14 cellular contexts compared by ENCODE assay signal in genomic region chr15:38189651-38190280, GRCh38.
"Had no signal": no experiment of that assay in that cellular context is flagged by ENCODE, and none has a peak within 500 bp of the region (broad histone marks: within the 10 kb centered on the region; RNA-seq: fewer than 3 reads in every experiment).

No MANE protein-coding gene starts in this region.

- H3K27me3 ChIP-seq: esophagus muscularis mucosa, testis had no signal

- H3K9me3 ChIP-seq: esophagus muscularis mucosa, testis had no signal

- H3K36me3 ChIP-seq: esophagus muscularis mucosa had no signal

- H3K4me1 ChIP-seq: esophagus muscularis mucosa, testis had no signal

- ATAC-seq: left lobe of liver; natural killer cell treated with Interleukin-12 subunit alpha and Interleukin-12 subunit beta and Interleukin-15 and Interleukin-18, amount 100 ng/mL, for 72 hours; stimulated activated naive CD8-positive, alpha-beta T cell treated with anti-CD3 and anti-CD28 coated beads, Interleukin-15, Interleukin-2, amounts not matched to agents 100 U/mL and 50 U/mL, for 24 hours; T-cell; WTC11 had no signal

- H3K4me3 ChIP-seq: esophagus muscularis mucosa, testis had no signal

- H3K27ac ChIP-seq: esophagus muscularis mucosa, testis had no signal

- DNase-seq: activated CD4-positive, alpha-beta T cell treated with anti-CD3 and anti-CD28 coated beads for 48 hours; activated naive CD4-positive, alpha-beta T cell treated with anti-CD3 and anti-CD28 coated beads for 36 hours; amniotic stem cell; glutamatergic neuron; stimulated activated CD4-positive, alpha-beta T cell treated with anti-CD3 and anti-CD28 coated beads, Interleukin-4, amount 100 ng/mL, for 1 hour; stimulated activated CD8-positive, alpha-beta memory T cell treated with anti-CD3 and anti-CD28 coated beads, Interleukin-4, amount 100 ng/mL, for 48 hours; stimulated activated naive CD8-positive, alpha-beta T cell treated with anti-CD3 and anti-CD28 coated beads, Interleukin-15, Interleukin-2, amounts not matched to agents 100 U/mL and 50 U/mL, for 24 hours; T-cell; T1000; testis had no signal
